In genomic region chr9:33814816-33815215, GRCh38 we compare ENCODE assay signal across 12 cellular contexts. TPM values are rescaled to one million over a fixed set of nuclear protein-coding genes. Genes with fewer than 3 reads are reported as not detected.
DNase-seq lines count a peak whose midpoint lies in the region; ATAC-seq and TF ChIP-seq lines count a peak whose summit lies in the region.
"Had no signal": no experiment of that assay in that cellular context is flagged by ENCODE, and none has a peak within 500 bp of the region (broad histone marks: within the 10 kb centered on the region; RNA-seq: fewer than 3 reads in every experiment).

No MANE protein-coding gene starts in this region.

- peak overlapping the region in 10 of 11 experiments; percentile 44 to 100 (median 100); a peak in 18 of 22 replicates for H3K27ac ChIP-seq in BLaER1 treated with 17β-estradiol and CSF1 and Interleukin-3, amounts not matched to agents 10 nM and 100 nM
- peak overlapping the region; percentile 37 for H3K27ac ChIP-seq in brain microvascular endothelial cell
- H3K27ac ChIP-seq: VCaP had no signal

- intact Hi-C loops in natural killer cell (cut with micrococcal nuclease), result loop anchor here (5.0 kb wide), 2 partner anchors 107 to 562 kb away; partner anchors contain the start of gene MYORG

- peak; percentile 14 for DNase-seq in KBM-7
- no peak for DNase-seq in brain microvascular endothelial cell
- DNase-seq in natural killer cell, result no peak
- no peak for DNase-seq in amniotic stem cell (lab: John Stamatoyannopoulos, UW)
- no peak for DNase-seq in germinal center (ENCODE audit: low spot score)
- DNase-seq: DMS79 treated with DMSO at 0.1 percent for 48 hours, NCI-H2171 treated with DMSO at 0.1 percent for 48 hours, posterior cingulate gyrus had no signal

- H3K4me3 ChIP-seq in BLaER1 treated with 17β-estradiol and CSF1 and Interleukin-3, amounts not matched to agents 10 nM and 100 nM, result no peak overlapping the region
- H3K4me3 ChIP-seq in brain microvascular endothelial cell (ENCODE audit: low read depth, low read length), result no peak overlapping the region

- H4K20me1 ChIP-seq in BLaER1 treated with 17β-estradiol and CSF1 and Interleukin-3, amounts not matched to agents 10 nM and 100 nM, result peaks cover 6 to 15% (median 12%) of the 10 kb centered on the region in 11 experiments; a peak in 19 of 22 replicates

- no peaks in the 10 kb centered on the region for H3K36me3 Mint-ChIP-seq in natural killer cell

- no peaks in the 10 kb centered on the region for H3K27me3 Mint-ChIP-seq in natural killer cell (ENCODE audit: low read depth in 2 of 2)

- H3K4me1 ChIP-seq in BLaER1 treated with 17β-estradiol and CSF1 and Interleukin-3, amounts not matched to agents 10 nM and 100 nM, result peaks cover 36 to 41% (median 38%) of the 10 kb centered on the region in 10 experiments

- H3K9me3 Mint-ChIP-seq in natural killer cell, result no peaks in the 10 kb centered on the region

- ATAC-seq in natural killer cell (no peak), HG02798 (IDR thresholded peaks at IDR 0.05; ENCODE audit: poor library complexity, unreplicated experiment) (no peak), HG02970 (IDR thresholded peaks at IDR 0.05; ENCODE audit: low FRiP score, unreplicated experiment) (no peak)

- no peaks in the 10 kb centered on the region for H3K27me3 ChIP-seq in BLaER1 treated with 17β-estradiol and CSF1 and Interleukin-3, amounts not matched to agents 10 nM and 100 nM
- no peaks in the 10 kb centered on the region for H3K27me3 ChIP-seq in brain microvascular endothelial cell (replicated peaks)

- peak overlapping the region; percentile 50 for H3K4me3 Mint-ChIP-seq in natural killer cell

- H3K4me2 ChIP-seq in BLaER1 treated with 17β-estradiol and CSF1 and Interleukin-3, amounts not matched to agents 10 nM and 100 nM, result peak overlapping the region in 9 of 11 experiments; percentile 44 to 93 (median 86); a peak in 16 of 22 replicates

- peaks cover 0 to 9% (median 0%) of the 10 kb centered on the region in 11 experiments; a peak in 5 of 22 replicates for H3K36me3 ChIP-seq in BLaER1 treated with 17β-estradiol and CSF1 and Interleukin-3, amounts not matched to agents 10 nM and 100 nM
- H3K36me3 ChIP-seq in brain microvascular endothelial cell (replicated peaks), result no peaks in the 10 kb centered on the region

- in situ Hi-C loops in KBM-7 (cut with MboI; ENCODE audit: low pct_unique_long_range_greater_than_20kb, low sequenced_read_pairs), result no loop called here
- in situ Hi-C loops in brain microvascular endothelial cell (cut with HindIII; ENCODE audit: low pct_ligation_motif_present, low sequenced_read_pairs), result no loop called here

- peak overlapping the region; percentile 90 to 91 for H3K27ac Mint-ChIP-seq in natural killer cell

- peaks cover 36 to 45% of the 10 kb centered on the region in 2 donors for H3K4me1 Mint-ChIP-seq in natural killer cell

- H3K9me3 ChIP-seq in BLaER1 treated with 17β-estradiol and CSF1 and Interleukin-3, amounts not matched to agents 10 nM and 100 nM (replicated peaks in 1 of 11), result no peaks in the 10 kb centered on the region

- TF ChIP-seq CTCF in brain microvascular endothelial cell (IDR thresholded peaks at IDR 0.05; ENCODE audit: low read depth, low read length, missing control alignments), result no peak
- no peak for TF ChIP-seq CTCF in natural killer cell (IDR thresholded peaks at IDR 0.05)

- H3K9ac ChIP-seq in BLaER1 treated with 17β-estradiol and CSF1 and Interleukin-3, amounts not matched to agents 10 nM and 100 nM, result peak overlapping the region in 4 of 11 experiments; percentile 53 to 100 (median 100); a peak in 8 of 22 replicates

RNA-seq across cellular contexts. Expression of gene UBE2R2, which starts 2.1 kb away (rescaled TPM):
- total RNA-seq in natural killer cell, result 10 to 100 TPM; 31.2 to 36.0 (median 31.9) TPM

RNA-seq across cellular contexts. Expression of gene PRSS3, which starts 19.5 kb away (rescaled TPM):
- total RNA-seq in natural killer cell, result 1 to 10 TPM in 1 of 3 donors, not detected in 2; 3.4 TPM
